Comparison of ENCODE assay signal across 22 cellular contexts in genomic region chr18:61093967-61094366, GRCh38.
"Had no signal": no experiment of that assay in that cellular context is flagged by ENCODE, and none has a peak within 500 bp of the region (broad histone marks: within the 10 kb centered on the region; RNA-seq: fewer than 3 reads in every experiment).

No MANE protein-coding gene starts in this region.

- H3K27me3 Mint-ChIP-seq: brain; stimulated activated memory B cell treated with anti-CD40 and anti-IgM and Interleukin-4, amounts not matched to agents 10 μg/mL and 1 μg/mL and 100 μg/mL, for 72 hours had no signal

- ATAC-seq: activated T-cell treated with anti-CD3 and anti-CD28 coated beads, Interleukin-2, amount 50 U/mL, for 4 hours; left cardiac atrium; naive thymus-derived CD4-positive, alpha-beta T cell; stimulated activated memory B cell treated with anti-CD40 and anti-IgM and Interleukin-4, amounts not matched to agents 10 μg/mL and 1 μg/mL and 100 μg/mL, for 72 hours; upper lobe of right lung had no signal

- H3K27ac Mint-ChIP-seq: activated naive CD4-positive, alpha-beta T cell treated with anti-CD3 and anti-CD28 coated beads for 36 hours; brain; endodermal cell; naive thymus-derived CD4-positive, alpha-beta T cell; stimulated activated memory B cell treated with anti-CD40 and anti-IgM and Interleukin-4, amounts not matched to agents 10 μg/mL and 1 μg/mL and 100 μg/mL, for 72 hours had no signal

- H3K9me3 ChIP-seq: colonic mucosa, ovary, sigmoid colon, thoracic aorta, upper lobe of right lung had no signal

- H3K4me3 Mint-ChIP-seq: activated naive CD4-positive, alpha-beta T cell treated with anti-CD3 and anti-CD28 coated beads for 36 hours; activated T-cell treated with anti-CD3 and anti-CD28 coated beads, Interleukin-2, amount 50 U/mL, for 4 hours; brain; endodermal cell; naive thymus-derived CD4-positive, alpha-beta T cell; stimulated activated memory B cell treated with anti-CD40 and anti-IgM and Interleukin-4, amounts not matched to agents 10 μg/mL and 1 μg/mL and 100 μg/mL, for 72 hours had no signal

- H3K36me3 Mint-ChIP-seq: brain; naive thymus-derived CD4-positive, alpha-beta T cell; stimulated activated memory B cell treated with anti-CD40 and anti-IgM and Interleukin-4, amounts not matched to agents 10 μg/mL and 1 μg/mL and 100 μg/mL, for 72 hours had no signal

- H3K9me3 Mint-ChIP-seq: activated naive CD4-positive, alpha-beta T cell treated with anti-CD3 and anti-CD28 coated beads for 36 hours; activated T-cell treated with anti-CD3 and anti-CD28 coated beads, Interleukin-2, amount 50 U/mL, for 4 hours; stimulated activated memory B cell treated with anti-CD40 and anti-IgM and Interleukin-4, amounts not matched to agents 10 μg/mL and 1 μg/mL and 100 μg/mL, for 72 hours had no signal

- H3K27ac ChIP-seq: colonic mucosa, epithelial cell of prostate, hepatocyte, ovary, sigmoid colon, thoracic aorta, upper lobe of right lung, VCaP had no signal

- DNase-seq: activated CD4-positive, alpha-beta T cell treated with anti-CD3 and anti-CD28 coated beads, Interleukin-2, amount 50 U/mL, for 1 hour; activated CD4-positive, CD25-positive, alpha-beta regulatory T cell treated with anti-CD3 and anti-CD28 coated beads, Interleukin-2, amount 50 U/mL, for 72 hours; activated CD8-positive, alpha-beta memory T cell treated with anti-CD3 and anti-CD28 coated beads, Interleukin-2, amount 50 U/mL, for 4 hours; activated naive CD4-positive, alpha-beta T cell treated with anti-CD3 and anti-CD28 coated beads for 36 hours; activated T-cell treated with anti-CD3 and anti-CD28 coated beads, Interleukin-2, amount 50 U/mL, for 4 hours; caudate nucleus; colonic mucosa; endodermal cell; foreskin fibroblast; left cardiac atrium; mesendoderm; naive thymus-derived CD4-positive, alpha-beta T cell; ovary; sigmoid colon; stimulated activated CD4-positive, alpha-beta T cell treated with anti-CD3 and anti-CD28 coated beads, Interleukin-4, amount 100 ng/mL, for 4 hours; upper lobe of right lung had no signal

- H3K27me3 ChIP-seq: colonic mucosa, hepatocyte, ovary, sigmoid colon, upper lobe of right lung had no signal

- H3K4me1 Mint-ChIP-seq: naive thymus-derived CD4-positive, alpha-beta T cell; stimulated activated memory B cell treated with anti-CD40 and anti-IgM and Interleukin-4, amounts not matched to agents 10 μg/mL and 1 μg/mL and 100 μg/mL, for 72 hours had no signal
